ENCODE assay signal across 20 cellular contexts in the genomic region with DNA sequence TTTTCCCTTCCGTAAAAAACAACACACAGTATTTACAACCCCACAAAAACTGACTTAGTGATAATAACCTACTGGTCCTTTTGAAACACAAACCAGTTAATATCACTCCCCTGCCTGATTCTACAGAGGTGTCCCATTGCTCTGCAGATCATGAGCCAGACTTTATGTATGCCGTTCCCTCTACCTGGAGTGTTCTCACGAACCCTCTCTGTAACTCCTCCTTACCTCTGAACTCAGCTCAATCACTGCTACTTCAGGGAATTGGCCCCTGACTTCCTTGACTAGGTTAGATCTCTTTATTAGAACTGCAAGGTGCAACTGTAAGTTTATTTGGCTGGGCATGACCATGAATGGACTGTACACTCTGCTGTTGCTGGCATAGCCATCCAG. TPM values are rescaled to one million over a fixed set of nuclear protein-coding genes. Genes with fewer than 3 reads are reported as not detected.
A peak's percentile ranks its signal among the peaks of the same experiment; 100 is the strongest.
DNase-seq lines count a peak whose midpoint lies in the region; TF ChIP-seq lines count a peak whose summit lies in the region.
"Had no signal": no experiment of that assay in that cellular context is flagged by ENCODE, and none has a peak within 500 bp of the region (broad histone marks: within the 10 kb centered on the region; RNA-seq: fewer than 3 reads in every experiment).

No MANE protein-coding gene starts in this region.

- H3K4me3 Mint-ChIP-seq in glutamatergic neuron (ENCODE audit: unreplicated experiment), result peak overlapping the region; percentile 97
- H3K4me3 Mint-ChIP-seq in neural crest cell, result peak overlapping the region; percentile 48
- no peak overlapping the region for H3K4me3 Mint-ChIP-seq in activated CD4-positive, alpha-beta T cell treated with anti-CD3 and anti-CD28 coated beads, Interleukin-2, amount 10 ng/mL, durations not matched to agents 7 days and 5 days
- H3K4me3 Mint-ChIP-seq in activated T-helper 2 cell treated with anti-CD3 and anti-CD28 coated beads, Interferon-gamma antibody, Interleukin-2, Interleukin-4, amounts not matched to agents 10 μg/mL and 5 μg/mL and 100 μg/mL, durations not matched to agents 14 hours and 24 hours and 36 hours (ENCODE audit: low read depth), result no peak overlapping the region
- H3K4me3 Mint-ChIP-seq: CD4-positive, CD25-positive, alpha-beta regulatory T cell; IgD-negative memory B cell had no signal

- POLR2A ChIA-PET in activated CD4-positive, alpha-beta T cell treated with anti-CD3 and anti-CD28 coated beads, Interleukin-2, amount 10 ng/mL, durations not matched to agents 7 days and 5 days (lab: Charles Lee), result no interaction called here

- TF ChIP-seq POLR2A in transverse colon (IDR thresholded peaks at IDR 0.05), result no peak

- peaks cover 0 to 19% (median 7%) of the 10 kb centered on the region in 4 donors for H3K4me1 ChIP-seq in transverse colon

- DNase-seq in glutamatergic neuron, result no peak
- no peak for DNase-seq in neural crest cell (ENCODE audit: low read depth, low spot score)
- no peak for DNase-seq in transverse colon
- no peak for DNase-seq in activated CD4-positive, alpha-beta T cell treated with anti-CD3 and anti-CD28 coated beads, Interleukin-2, amount 10 ng/mL, durations not matched to agents 7 days and 5 days
- no peak for DNase-seq in DMS53 treated with DMSO at 0.1 percent for 48 hours (lab: John Stamatoyannopoulos, UW; ENCODE audit: unreplicated experiment)
- DNase-seq in activated T-helper 2 cell treated with anti-CD3 and anti-CD28 coated beads, Interferon-gamma antibody, Interleukin-2, Interleukin-4, amounts not matched to agents 10 μg/mL and 5 μg/mL and 100 μg/mL, durations not matched to agents 14 hours and 24 hours and 36 hours (ENCODE audit: low spot score), result no peak
- DNase-seq: CD4-positive, CD25-positive, alpha-beta regulatory T cell; DMS153; HCEC 1CT; MM.1S; NCI-H2029; NCI-H446; NCI-H524 treated with DMSO at 0.1 percent for 48 hours; NCI-H774 had no signal

- H3K27me3 Mint-ChIP-seq in glutamatergic neuron (ENCODE audit: unreplicated experiment) (peaks cover 14% of the 10 kb centered on the region), neural crest cell (ENCODE audit: low read depth) (peaks cover 18% of the 10 kb centered on the region)
- peaks cover 35% of the 10 kb centered on the region for H3K27me3 Mint-ChIP-seq in activated CD4-positive, alpha-beta T cell treated with anti-CD3 and anti-CD28 coated beads, Interleukin-2, amount 10 ng/mL, durations not matched to agents 7 days and 5 days
- peaks cover 45% of the 10 kb centered on the region for H3K27me3 Mint-ChIP-seq in activated T-helper 2 cell treated with anti-CD3 and anti-CD28 coated beads, Interferon-gamma antibody, Interleukin-2, Interleukin-4, amounts not matched to agents 10 μg/mL and 5 μg/mL and 100 μg/mL, durations not matched to agents 14 hours and 24 hours and 36 hours (ENCODE audit: low read depth)

- H3K36me3 ChIP-seq in transverse colon, result no peaks in the 10 kb centered on the region

- H3K27ac Mint-ChIP-seq in glutamatergic neuron (ENCODE audit: unreplicated experiment), result peak overlapping the region; percentile 99
- peak overlapping the region; percentile 38 for H3K27ac Mint-ChIP-seq in neural crest cell (ENCODE audit: unreplicated experiment)
- H3K27ac Mint-ChIP-seq in activated CD4-positive, alpha-beta T cell treated with anti-CD3 and anti-CD28 coated beads, Interleukin-2, amount 10 ng/mL, durations not matched to agents 7 days and 5 days, result no peak overlapping the region
- H3K27ac Mint-ChIP-seq in activated T-helper 2 cell treated with anti-CD3 and anti-CD28 coated beads, Interferon-gamma antibody, Interleukin-2, Interleukin-4, amounts not matched to agents 10 μg/mL and 5 μg/mL and 100 μg/mL, durations not matched to agents 14 hours and 24 hours and 36 hours, result no peak overlapping the region
- H3K27ac Mint-ChIP-seq: CD4-positive, CD25-positive, alpha-beta regulatory T cell; IgD-negative memory B cell had no signal

- TF ChIP-seq CTCF in VCaP (conservative IDR thresholded peaks at IDR 0.05), result no peak
- TF ChIP-seq CTCF in glutamatergic neuron (IDR thresholded peaks at IDR 0.05; ENCODE audit: partially characterized antibody, unreplicated experiment), result no peak
- TF ChIP-seq CTCF in neural crest cell (conservative IDR thresholded peaks at IDR 0.05), result no peak
- TF ChIP-seq CTCF in transverse colon (IDR thresholded peaks at IDR 0.05), result no peak

- H3K36me3 Mint-ChIP-seq in glutamatergic neuron (ENCODE audit: unreplicated experiment), result no peaks in the 10 kb centered on the region
- H3K36me3 Mint-ChIP-seq in neural crest cell (ENCODE audit: low read depth), result no peaks in the 10 kb centered on the region
- no peaks in the 10 kb centered on the region for H3K36me3 Mint-ChIP-seq in activated CD4-positive, alpha-beta T cell treated with anti-CD3 and anti-CD28 coated beads, Interleukin-2, amount 10 ng/mL, durations not matched to agents 7 days and 5 days (ENCODE audit: low read depth)
- H3K36me3 Mint-ChIP-seq in activated T-helper 2 cell treated with anti-CD3 and anti-CD28 coated beads, Interferon-gamma antibody, Interleukin-2, Interleukin-4, amounts not matched to agents 10 μg/mL and 5 μg/mL and 100 μg/mL, durations not matched to agents 14 hours and 24 hours and 36 hours (ENCODE audit: low read depth), result no peaks in the 10 kb centered on the region
- H3K36me3 Mint-ChIP-seq: CD4-positive, CD25-positive, alpha-beta regulatory T cell; IgD-negative memory B cell had no signal

- CTCF ChIA-PET in activated CD4-positive, alpha-beta T cell treated with anti-CD3 and anti-CD28 coated beads, Interleukin-2, amount 10 ng/mL, durations not matched to agents 7 days and 5 days (lab: Charles Lee), result no interaction called here

- in situ Hi-C loops in transverse colon (cut with MboI; ENCODE audit: low pct_ligation_motif_present in 1 of 4, low pct_unique_long_range_greater_than_20kb in 1 of 4, low sequenced_read_pairs in 3 of 4), result no loop called here

- H3K27ac ChIP-seq in VCaP (peak overlapping the region; percentile 96; the same call in 1 of the 2 replicates), transverse colon (peak overlapping the region; percentile 54 to 62 (median 57))
- H3K27ac ChIP-seq: HL-60, KMS-11 had no signal

- H3K27me3 ChIP-seq in transverse colon, result peaks cover 3% of the 10 kb centered on the region

- no peaks in the 10 kb centered on the region for H3K9me3 ChIP-seq in transverse colon

- H3K4me3 ChIP-seq in transverse colon, result no peak overlapping the region

- intact Hi-C loops in transverse colon (cut with DNase I; ENCODE audit: low total_unique reads), result no loop called here
- intact Hi-C loops in activated T-helper 2 cell treated with anti-CD3 and anti-CD28 coated beads, Interferon-gamma antibody, Interleukin-2, Interleukin-4, amounts not matched to agents 10 μg/mL and 5 μg/mL and 100 μg/mL, durations not matched to agents 14 hours and 24 hours and 36 hours (cut with micrococcal nuclease), result no loop called here

- WGBS in transverse colon (ENCODE audit: low coverage in 1 of 2), 2 donors, result 31 to 34% methylated on average over 1 to 3 of the region's 3 CpGs

- TF ChIP-seq EP300 in transverse colon (IDR thresholded peaks at IDR 0.05; ENCODE audit: low read depth), result no peak

- H3K9me3 Mint-ChIP-seq in glutamatergic neuron (ENCODE audit: unreplicated experiment), result peaks cover 32% of the 10 kb centered on the region
- H3K9me3 Mint-ChIP-seq in neural crest cell, result no peaks in the 10 kb centered on the region
- no peaks in the 10 kb centered on the region for H3K9me3 Mint-ChIP-seq in activated CD4-positive, alpha-beta T cell treated with anti-CD3 and anti-CD28 coated beads, Interleukin-2, amount 10 ng/mL, durations not matched to agents 7 days and 5 days
- H3K9me3 Mint-ChIP-seq in activated T-helper 2 cell treated with anti-CD3 and anti-CD28 coated beads, Interferon-gamma antibody, Interleukin-2, Interleukin-4, amounts not matched to agents 10 μg/mL and 5 μg/mL and 100 μg/mL, durations not matched to agents 14 hours and 24 hours and 36 hours, result no peaks in the 10 kb centered on the region

- peaks cover 65% of the 10 kb centered on the region for H3K4me1 Mint-ChIP-seq in glutamatergic neuron (ENCODE audit: low read depth, unreplicated experiment)
- peaks cover 74% of the 10 kb centered on the region for H3K4me1 Mint-ChIP-seq in neural crest cell
- no peaks in the 10 kb centered on the region for H3K4me1 Mint-ChIP-seq in activated CD4-positive, alpha-beta T cell treated with anti-CD3 and anti-CD28 coated beads, Interleukin-2, amount 10 ng/mL, durations not matched to agents 7 days and 5 days
- H3K4me1 Mint-ChIP-seq in activated T-helper 2 cell treated with anti-CD3 and anti-CD28 coated beads, Interferon-gamma antibody, Interleukin-2, Interleukin-4, amounts not matched to agents 10 μg/mL and 5 μg/mL and 100 μg/mL, durations not matched to agents 14 hours and 24 hours and 36 hours (ENCODE audit: low read depth), result peaks cover 2% of the 10 kb centered on the region

RNA-seq across cellular contexts. Expression of gene LGI1, which starts 1.6 kb away (rescaled TPM):
- total RNA-seq in glutamatergic neuron (ENCODE audit: unreplicated experiment), result 174 TPM
- 22.6 and 23.6 TPM in 2 replicates for total RNA-seq in neural crest cell
- 1 to 10 TPM in 2 of 4 donors, not detected in 2; 1.1 to 2.4 TPM for total RNA-seq in transverse colon
- not detected for total RNA-seq in activated CD4-positive, alpha-beta T cell treated with anti-CD3 and anti-CD28 coated beads, Interleukin-2, amount 10 ng/mL, durations not matched to agents 7 days and 5 days
- not detected in 2 replicates for total RNA-seq in activated T-helper 2 cell treated with anti-CD3 and anti-CD28 coated beads, Interferon-gamma antibody, Interleukin-2, Interleukin-4, amounts not matched to agents 10 μg/mL and 5 μg/mL and 100 μg/mL, durations not matched to agents 14 hours and 24 hours and 36 hours
- total RNA-seq: A172; CD4-positive, CD25-positive, alpha-beta regulatory T cell; H1 had no signal

RNA-seq across cellular contexts. Expression of gene FRA10AC1, which starts 53.7 kb away (rescaled TPM):
- total RNA-seq in glutamatergic neuron (ENCODE audit: unreplicated experiment) (17.7 TPM), neural crest cell (12.5 and 14.2 TPM in 2 replicates), transverse colon (10 to 100 TPM in 3 of 4 donors, 1 to 10 TPM in 1; 1.9 to 37.4 (median 13.9) TPM)
- total RNA-seq in activated CD4-positive, alpha-beta T cell treated with anti-CD3 and anti-CD28 coated beads, Interleukin-2, amount 10 ng/mL, durations not matched to agents 7 days and 5 days, result 10 to 100 TPM; 13.7 TPM
- total RNA-seq in activated T-helper 2 cell treated with anti-CD3 and anti-CD28 coated beads, Interferon-gamma antibody, Interleukin-2, Interleukin-4, amounts not matched to agents 10 μg/mL and 5 μg/mL and 100 μg/mL, durations not matched to agents 14 hours and 24 hours and 36 hours, result 18.6 and 20.7 TPM in 2 replicates

Comparison
In these comparisons a context has a peak if more than half of its experiments do, and no peak if none do; other contexts are left out.
1. H3K27ac Mint-ChIP-seq: peak in glutamatergic neuron (single experiment) and neural crest cell (single experiment); none in activated CD4-positive, alpha-beta T cell treated with anti-CD3 and anti-CD28 coated beads, Interleukin-2, amount 10 ng/mL, durations not matched to agents 7 days and 5 days (single experiment) and activated T-helper 2 cell treated with anti-CD3 and anti-CD28 coated beads, Interferon-gamma antibody, Interleukin-2, Interleukin-4, amounts not matched to agents 10 μg/mL and 5 μg/mL and 100 μg/mL, durations not matched to agents 14 hours and 24 hours and 36 hours (single experiment).
2. H3K4me3 Mint-ChIP-seq: peak in glutamatergic neuron (single experiment) and neural crest cell (single experiment); none in activated CD4-positive, alpha-beta T cell treated with anti-CD3 and anti-CD28 coated beads, Interleukin-2, amount 10 ng/mL, durations not matched to agents 7 days and 5 days (single experiment) and activated T-helper 2 cell treated with anti-CD3 and anti-CD28 coated beads, Interferon-gamma antibody, Interleukin-2, Interleukin-4, amounts not matched to agents 10 μg/mL and 5 μg/mL and 100 μg/mL, durations not matched to agents 14 hours and 24 hours and 36 hours (single experiment).